In the genomic region with DNA sequence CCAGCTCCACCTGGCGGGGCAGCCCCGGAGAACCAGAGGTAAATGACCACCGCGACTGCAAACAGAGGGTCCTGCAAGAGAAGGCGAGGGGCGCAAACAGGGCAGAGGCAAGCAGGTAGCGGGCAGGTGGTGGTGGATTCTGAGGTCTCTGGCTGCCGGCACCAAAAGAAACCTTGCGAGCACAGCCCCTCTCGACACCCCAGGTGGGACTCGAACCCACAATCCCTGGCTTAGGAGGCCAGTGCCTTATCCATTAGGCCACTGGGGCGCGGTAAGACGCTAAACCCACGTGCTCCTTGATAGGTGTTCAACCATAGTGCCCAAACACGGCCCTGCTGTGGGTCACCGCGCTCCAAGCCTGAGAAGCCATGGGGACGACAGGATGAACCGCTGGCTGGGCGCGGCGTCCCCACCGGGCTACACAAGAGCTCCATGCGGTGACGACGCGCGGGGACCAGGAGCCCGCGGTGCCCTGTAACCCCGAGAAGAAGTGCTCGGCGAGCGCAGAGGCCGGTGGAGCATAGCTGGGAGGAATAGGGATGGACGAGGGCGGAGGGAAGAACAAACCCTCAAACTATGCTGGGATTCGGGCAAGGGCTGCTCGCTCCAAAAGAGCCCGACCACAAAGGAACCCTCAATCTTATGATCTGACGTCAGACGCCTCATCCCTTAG, we compare ENCODE assay signal across 8 cellular contexts. TPM values are rescaled to one million over a fixed set of nuclear protein-coding genes. Genes with fewer than 3 reads are reported as not detected.
DNase-seq lines count a peak whose midpoint lies in the region; ATAC-seq, FAIRE-seq and TF ChIP-seq lines count a peak whose summit lies in the region.

No MANE protein-coding gene starts in this region.

- H2AFZ ChIP-seq in SU-DHL-6 (ENCODE audit: low read depth, low read length, severe bottlenecking), result peak overlapping the region; percentile 85

- no peak for FAIRE-seq in pancreas (lab: Jason Lieb, UNC)

- H3K27me3 ChIP-seq in SU-DHL-6 (ENCODE audit: low read length), result no peaks in the 10 kb centered on the region
- H3K27me3 ChIP-seq in cardiac muscle cell, result no peaks in the 10 kb centered on the region
- no peaks in the 10 kb centered on the region for H3K27me3 ChIP-seq in pancreas
- peaks cover 15% of the 10 kb centered on the region for H3K27me3 ChIP-seq in thymus (ENCODE audit: control insufficient read depth, insufficient read depth)

- no peaks in the 10 kb centered on the region for H3K79me2 ChIP-seq in SU-DHL-6 (ENCODE audit: insufficient read depth, low read length)

- H3F3A ChIP-seq in SU-DHL-6 (ENCODE audit: insufficient read depth), result no peaks in the 10 kb centered on the region; the same call in 1 of the 2 replicates

- H3K36me3 ChIP-seq in SU-DHL-6 (ENCODE audit: low read length) (no peaks in the 10 kb centered on the region), cardiac muscle cell (peaks cover 12% of the 10 kb centered on the region), pancreas (peaks cover 0 to 14% (median 6%) of the 10 kb centered on the region in 3 donors), thymus (ENCODE audit: control insufficient read depth, insufficient read depth) (peaks cover 12% of the 10 kb centered on the region)

- no peaks in the 10 kb centered on the region for H3K9me3 ChIP-seq in SU-DHL-6 (ENCODE audit: insufficient read depth, low read length)
- no peaks in the 10 kb centered on the region for H3K9me3 ChIP-seq in cardiac muscle cell (ENCODE audit: low read depth)
- no peaks in the 10 kb centered on the region for H3K9me3 ChIP-seq in pancreas
- peaks cover 2% of the 10 kb centered on the region for H3K9me3 ChIP-seq in thymus (ENCODE audit: control insufficient read depth)

- DNase-seq in EL (peak; percentile 93), HFF-Myc (ENCODE audit: extremely low read depth, low read depth) (peak; percentile 73), NCI-H128 (lab: John Stamatoyannopoulos, UW; ENCODE audit: unreplicated experiment) (peak; percentile 56), cardiac muscle cell (ENCODE audit: low read depth in 1 of 2, low spot score in 1 of 2) (peak; percentile 89), pancreas (peak; percentile 81 to 96 (median 92))
- peak; percentile 88 for DNase-seq in activated naive CD8-positive, alpha-beta T cell treated with anti-CD3 and anti-CD28 coated beads, Interleukin-2, amount 50 U/mL, for 16 hours (ENCODE audit: low read depth, low spot score)

- TF ChIP-seq CTCF in HFF-Myc (IDR thresholded peaks at IDR 0.05; ENCODE audit: low read depth, low read length, missing control alignments) (no peak), SU-DHL-6 (IDR thresholded peaks at IDR 0.05; ENCODE audit: insufficient read depth, low read length, poor library complexity, severe bottlenecking) (no peak), cardiac muscle cell (IDR thresholded peaks at IDR 0.05; ENCODE audit: low read depth, low read length) (peak; percentile 18), pancreas (IDR thresholded peaks at IDR 0.05) (no peak)

- H3K27ac ChIP-seq in SU-DHL-6 (ENCODE audit: low read depth, low read length) (no peak overlapping the region), cardiac muscle cell (peak overlapping the region; percentile 91), pancreas (peak overlapping the region; percentile 76 to 88 (median 80)), thymus (ENCODE audit: low read depth) (peak overlapping the region; percentile 78)

- H4K20me1 ChIP-seq in SU-DHL-6 (ENCODE audit: low read depth, low read length), result no peaks in the 10 kb centered on the region

- intact Hi-C loops in pancreas (cut with DNase I), result no loop called here

- WGBS in pancreas, 2 donors, result 1% methylated on average over 43 of the region's 43 CpGs
- under 1% methylated on average over 43 of the region's 43 CpGs for WGBS in thymus

- peak; percentile 79 to 85 (median 82) for ATAC-seq in pancreas

- peak overlapping the region; percentile 41 for H3K9ac ChIP-seq in SU-DHL-6 (ENCODE audit: low read length)

- H3K4me1 ChIP-seq in cardiac muscle cell (ENCODE audit: low read depth) (no peaks in the 10 kb centered on the region), pancreas (peaks cover 0 to 12% (median 0%) of the 10 kb centered on the region in 3 donors), thymus (ENCODE audit: control insufficient read depth, insufficient read depth, low read length) (peaks cover 18% of the 10 kb centered on the region)

- peak overlapping the region; percentile 44 for H3K4me2 ChIP-seq in SU-DHL-6 (ENCODE audit: low read depth, low read length, poor library complexity, severe bottlenecking)

- no peaks in the 10 kb centered on the region for H3K9me2 ChIP-seq in SU-DHL-6 (replicated peaks; ENCODE audit: insufficient read depth, low read length)

- H3K4me3 ChIP-seq in HFF-Myc (replicated peaks; ENCODE audit: low read depth, low read length) (peak overlapping the region; percentile 92), SU-DHL-6 (ENCODE audit: insufficient read depth, low read length, poor library complexity, severe bottlenecking) (peak overlapping the region; percentile 12), cardiac muscle cell (peak overlapping the region; percentile 67), pancreas (peak overlapping the region; percentile 44 to 60 (median 48)), thymus (ENCODE audit: low read length) (peak overlapping the region; percentile 52)

RNA-seq across cellular contexts. Expression of a gene that starts 12.4 kb away (rescaled TPM):
- total RNA-seq in cardiac muscle cell (411 and 666 TPM in 2 replicates), pancreas (100 to 1,000 TPM in 4 of 6 donors, 10 to 100 TPM in 2; 81.6 to 121 (median 105) TPM)
- polyA plus RNA-seq in cardiac muscle cell (603 and 732 TPM in 2 replicates), pancreas (100 to 1,000 TPM; 215 to 229 TPM), thymus (390 TPM)

RNA-seq across cellular contexts. Expression of a gene that starts 12.7 kb away (rescaled TPM):
- total RNA-seq in cardiac muscle cell (23.9 and 24.4 TPM in 2 replicates), pancreas (10 to 100 TPM in 1 of 6 donors, 1 to 10 TPM in 5; 6.3 to 13.2 (median 8.5) TPM)
- polyA plus RNA-seq in cardiac muscle cell (20.7 and 22.4 TPM in 2 replicates), pancreas (10 to 100 TPM; 13.0 to 14.6 TPM), thymus (20.4 TPM)

RNA-seq across cellular contexts. Expression of a gene that starts 21.9 kb away (rescaled TPM):
- total RNA-seq in cardiac muscle cell, result 44.8 and 62.9 TPM in 2 replicates
- 39.7 and 48.4 TPM in 2 replicates for polyA plus RNA-seq in cardiac muscle cell
- total RNA-seq in pancreas, result 10 to 100 TPM; 11.7 to 22.2 (median 14.1) TPM
- 10 to 100 TPM; 20.9 to 23.6 TPM for polyA plus RNA-seq in pancreas
- 40.9 TPM for polyA plus RNA-seq in thymus

RNA-seq across cellular contexts. Expression of a gene that starts 46.9 kb away (rescaled TPM):
- 15.1 and 16.4 TPM in 2 replicates for total RNA-seq in cardiac muscle cell
- 5.9 and 8.0 TPM in 2 replicates for polyA plus RNA-seq in cardiac muscle cell
- total RNA-seq in pancreas, result 10 to 100 TPM in 1 of 6 donors, 1 to 10 TPM in 5; 2.3 to 11.2 (median 3.4) TPM
- polyA plus RNA-seq in pancreas, result 1 to 10 TPM; 4.6 to 5.7 TPM
- 1.4 TPM for polyA plus RNA-seq in thymus

RNA-seq across cellular contexts. Expression of a gene that starts 53.4 kb away (rescaled TPM):
- total RNA-seq in cardiac muscle cell (32.2 and 47.1 TPM in 2 replicates), pancreas (1 to 10 TPM; 2.2 to 5.2 (median 4.0) TPM)
- polyA plus RNA-seq in cardiac muscle cell (9.9 and 18.8 TPM in 2 replicates), pancreas (1 to 10 TPM; 7.8 to 8.8 TPM), thymus (5.0 TPM)

Comparison
In these comparisons a context has a peak if more than half of its experiments do, and no peak if none do; other contexts are left out.
1. H3K4me3 ChIP-seq: peak in every context shown above with its lines; median percentile 92 in HFF-Myc; 67 in cardiac muscle cell; 52 in thymus; 48 in pancreas; 12 in SU-DHL-6.